In genomic region chr6:57090458-57091067, GRCh38 we compare ENCODE assay signal across 8 cellular contexts. TPM values are rescaled to one million over a fixed set of nuclear protein-coding genes. Genes with fewer than 3 reads are reported as not detected.
DNase-seq lines count a peak whose midpoint lies in the region; ATAC-seq and TF ChIP-seq lines count a peak whose summit lies in the region.
"Not testable (repeated sequence)": the region's sequence is repeated elsewhere in the genome, so short reads cannot be mapped to it uniquely, and the experiment has no call there.

No MANE protein-coding gene starts in this region.

- H3K4me3 Mint-ChIP-seq in Caco-2 (ENCODE audit: unreplicated experiment): peak overlapping the region; percentile 68
- H3K4me3 Mint-ChIP-seq in stimulated activated memory B cell treated with anti-CD40 and anti-IgM and Interleukin-4, amounts not matched to agents 10 μg/mL and 1 μg/mL and 100 μg/mL, for 72 hours: peak overlapping the region; percentile 79

- intact Hi-C loops in Caco-2 (cut with micrococcal nuclease; ENCODE audit: unreplicated experiment); colonic mucosa (cut with DNase I); right lobe of liver (cut with DNase I): not testable (repeated sequence)

- TSS peak; percentile 61 for BruUV-seq in Caco-2 (replicated peaks; lab: Mats Ljungman, UMichigan)

- not testable (repeated sequence) for H3K27me3 Mint-ChIP-seq in Caco-2 (ENCODE audit: insufficient read depth, unreplicated experiment); stimulated activated memory B cell treated with anti-CD40 and anti-IgM and Interleukin-4, amounts not matched to agents 10 μg/mL and 1 μg/mL and 100 μg/mL, for 72 hours

- CTCF ChIA-PET in Caco-2 (lab: Charles Lee): not testable (repeated sequence)

- not testable (repeated sequence) for H3K4me3 ChIP-seq in Caco-2 (ENCODE audit: low read depth, low read length)
- H3K4me3 ChIP-seq in colonic mucosa: peak overlapping the region; percentile 46
- H3K4me3 ChIP-seq in right lobe of liver: peak overlapping the region in 1 of 3 donors; percentile 64

- WGBS in right lobe of liver (ENCODE audit: insufficient coverage, low coverage, low lambda C conversion rate, missing lambda C conversion rate): no CpG with 5 or more reads among the region's 27 CpGs

- not testable (repeated sequence) for H3K9me3 ChIP-seq in Caco-2, colonic mucosa, right lobe of liver

- not testable (repeated sequence) for H3K9ac ChIP-seq in colonic mucosa (ENCODE audit: low read depth in 2 of 2, low read length in 2 of 2)

- TF ChIP-seq POLR2A in right lobe of liver (IDR thresholded peaks at IDR 0.05): not testable (repeated sequence)

- H3K27me3 ChIP-seq in Caco-2 (replicated peaks; ENCODE audit: control insufficient read depth, insufficient read depth, low read length); colonic mucosa; right lobe of liver: not testable (repeated sequence)

- peaks cover 26% of the 10 kb centered on the region for H3K36me3 Mint-ChIP-seq in Caco-2 (ENCODE audit: insufficient read depth, unreplicated experiment)
- H3K36me3 Mint-ChIP-seq in stimulated activated memory B cell treated with anti-CD40 and anti-IgM and Interleukin-4, amounts not matched to agents 10 μg/mL and 1 μg/mL and 100 μg/mL, for 72 hours: peaks cover 17% of the 10 kb centered on the region

- POLR2A ChIA-PET in Caco-2 (lab: Charles Lee): not testable (repeated sequence)

- not testable (repeated sequence) for H3K9me3 Mint-ChIP-seq in Caco-2 (ENCODE audit: unreplicated experiment); stimulated activated memory B cell treated with anti-CD40 and anti-IgM and Interleukin-4, amounts not matched to agents 10 μg/mL and 1 μg/mL and 100 μg/mL, for 72 hours

- H3K36me3 ChIP-seq in Caco-2 (ENCODE audit: control insufficient read depth, insufficient read depth, low read length); colonic mucosa; right lobe of liver: not testable (repeated sequence)

- peaks cover 38% of the 10 kb centered on the region for H3K4me1 Mint-ChIP-seq in Caco-2 (ENCODE audit: low read depth, unreplicated experiment)
- peaks cover 39% of the 10 kb centered on the region for H3K4me1 Mint-ChIP-seq in stimulated activated memory B cell treated with anti-CD40 and anti-IgM and Interleukin-4, amounts not matched to agents 10 μg/mL and 1 μg/mL and 100 μg/mL, for 72 hours

- H3K4me1 ChIP-seq in Caco-2: peaks cover 38% of the 10 kb centered on the region
- not testable (repeated sequence) for H3K4me1 ChIP-seq in colonic mucosa
- H3K4me1 ChIP-seq in right lobe of liver: peaks cover 0 to 19% (median 9%) of the 10 kb centered on the region in 4 donors

- ATAC-seq in GM19452 (IDR thresholded peaks at IDR 0.05; ENCODE audit: unreplicated experiment) (peak; percentile 4), HG02840 (IDR thresholded peaks at IDR 0.05; ENCODE audit: low FRiP score, unreplicated experiment) (peak; percentile 6), HG03460 (IDR thresholded peaks at IDR 0.05; ENCODE audit: unreplicated experiment) (peak; percentile 8), right lobe of liver (peak; percentile 33 to 41 (median 36))
- peak; percentile 2 to 4 for ATAC-seq in activated CD4-positive, CD25-positive, alpha-beta regulatory T cell treated with anti-CD3 and anti-CD28 coated beads, Interleukin-2, amount 50 U/mL, for 24 hours
- not testable (repeated sequence) for ATAC-seq in stimulated activated memory B cell treated with anti-CD40 and anti-IgM and Interleukin-4, amounts not matched to agents 10 μg/mL and 1 μg/mL and 100 μg/mL, for 72 hours

- H3K27ac Mint-ChIP-seq in Caco-2 (ENCODE audit: unreplicated experiment): peak overlapping the region; percentile 46
- H3K27ac Mint-ChIP-seq in stimulated activated memory B cell treated with anti-CD40 and anti-IgM and Interleukin-4, amounts not matched to agents 10 μg/mL and 1 μg/mL and 100 μg/mL, for 72 hours: peak overlapping the region; percentile 72

- not testable (repeated sequence) for DNase-seq in Caco-2, colonic mucosa, right lobe of liver

- TF ChIP-seq CTCF in Caco-2 (IDR thresholded peaks at IDR 0.05; ENCODE audit: insufficient read depth in 1 of 2, low read depth in 1 of 2, low read length in 1 of 2, severe bottlenecking in 1 of 2, unreplicated experiment in 1 of 2); colonic mucosa (IDR thresholded peaks at IDR 0.05); right lobe of liver (IDR thresholded peaks at IDR 0.05): not testable (repeated sequence)

- H3K27ac ChIP-seq in colonic mucosa: peak overlapping the region; percentile 76
- H3K27ac ChIP-seq in right lobe of liver: not testable (repeated sequence)

RNA-seq across cellular contexts. Expression of gene ZNF451, which starts 0.6 kb away (rescaled TPM):
- total RNA-seq in Caco-2 (2022) (57.6 and 62.3 TPM in 2 replicates), colonic mucosa (10 to 100 TPM; 35.1 to 35.9 TPM), right lobe of liver (10 to 100 TPM; 14.4 to 24.9 (median 19.1) TPM)

RNA-seq across cellular contexts. Expression of gene KIAA1586, which starts 44.1 kb away (rescaled TPM):
- 10.5 and 12.9 TPM in 2 replicates for total RNA-seq in Caco-2 (2022)
- total RNA-seq in colonic mucosa: 1 to 10 TPM; 3.6 to 6.7 TPM
- 1 to 10 TPM; 3.2 to 6.5 (median 4.5) TPM for total RNA-seq in right lobe of liver
